In the genomic region with DNA sequence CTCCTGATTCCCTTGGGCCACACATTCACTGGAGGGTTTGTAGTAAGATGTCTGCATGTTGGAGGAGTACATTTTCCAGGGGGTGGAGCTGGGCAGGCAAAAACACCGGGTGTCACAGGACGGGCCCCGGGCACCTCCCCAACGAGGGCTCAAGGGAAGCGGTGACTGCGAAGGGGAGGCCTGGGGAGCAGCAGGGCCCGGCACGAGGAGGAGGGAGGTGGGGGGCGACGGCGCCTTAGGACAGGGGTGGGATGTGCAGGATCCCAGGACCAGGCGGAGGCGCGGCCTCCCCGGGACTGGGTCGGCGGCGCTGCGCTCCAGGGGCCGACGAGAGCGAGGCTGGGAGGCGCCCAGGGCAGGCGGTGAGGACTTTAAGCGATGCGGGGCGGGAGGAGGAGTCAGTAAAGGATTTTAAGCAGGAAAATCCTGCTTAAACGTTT, we compare ENCODE assay signal across 8 cellular contexts. TPM values are rescaled to one million over a fixed set of nuclear protein-coding genes. Genes with fewer than 3 reads are reported as not detected.
A peak's percentile ranks its signal among the peaks of the same experiment; 100 is the strongest.
DNase-seq lines count a peak whose midpoint lies in the region; ATAC-seq and TF ChIP-seq lines count a peak whose summit lies in the region.

No MANE protein-coding gene starts in this region.

- H3K9me3 ChIP-seq in HUES48 (ENCODE audit: control insufficient read depth, insufficient read depth, low read length): no peaks in the 10 kb centered on the region
- no peaks in the 10 kb centered on the region for H3K9me3 ChIP-seq in endodermal cell (ENCODE audit: control insufficient read depth, low read length)
- no peaks in the 10 kb centered on the region for H3K9me3 ChIP-seq in mucosa of rectum (ENCODE audit: control insufficient read depth in 2 of 2, low read length in 2 of 2)

- H3K9ac ChIP-seq in HUES48 (ENCODE audit: low read depth, low read length) (peak overlapping the region; percentile 91), endodermal cell (ENCODE audit: extremely low read depth, low read length, poor library complexity, severe bottlenecking) (peak overlapping the region; percentile 88), mucosa of rectum (ENCODE audit: low read depth in 1 of 2, low read length in 2 of 2) (peak overlapping the region; percentile 90 to 94)

- H3K27me3 ChIP-seq in HUES48 (ENCODE audit: control insufficient read depth, insufficient read depth, low read length) (no peaks in the 10 kb centered on the region), endodermal cell (ENCODE audit: control insufficient read depth, insufficient read depth, low read length, poor library complexity, severe bottlenecking) (no peaks in the 10 kb centered on the region), mucosa of rectum (ENCODE audit: control insufficient read depth in 2 of 2, insufficient read depth in 2 of 2, low read length in 2 of 2) (no peaks in the 10 kb centered on the region)

- H3K4me1 ChIP-seq in HUES48 (ENCODE audit: control insufficient read depth, insufficient read depth, low read length) (peaks cover 12% of the 10 kb centered on the region; the same call in 1 of the 2 replicates), endodermal cell (ENCODE audit: control insufficient read depth, insufficient read depth, low read length) (peaks cover under 1% of the 10 kb centered on the region), mucosa of rectum (ENCODE audit: control insufficient read depth in 2 of 2, insufficient read depth in 2 of 2, low read length in 2 of 2) (peaks cover 7 to 9% of the 10 kb centered on the region in 2 donors)

- H3K27ac ChIP-seq in HUES48 (ENCODE audit: low read depth, low read length): peak overlapping the region; percentile 88
- H3K27ac ChIP-seq in endodermal cell (ENCODE audit: low read depth, low read length): peak overlapping the region; percentile 45
- peak overlapping the region; percentile 86 to 88 for H3K27ac ChIP-seq in mucosa of rectum (ENCODE audit: low read depth in 2 of 2, low read length in 2 of 2)

- H3K4me1 Mint-ChIP-seq in endodermal cell: peaks cover 14% of the 10 kb centered on the region

- DNase-seq in AG10803 (ENCODE audit: low read depth): peak; percentile 53
- DNase-seq in activated CD4-positive, alpha-beta T cell treated with anti-CD3 and anti-CD28 coated beads for 48 hours: peak; percentile 64
- peak; percentile 67 for DNase-seq in endodermal cell
- peak; percentile 11 for DNase-seq in stromal cell of bone marrow (ENCODE audit: low read depth)
- DNase-seq in NCI-H774 (lab: John Stamatoyannopoulos, UW): no peak

- peaks cover 23% of the 10 kb centered on the region for H3K36me3 Mint-ChIP-seq in endodermal cell (ENCODE audit: low read depth)

- peak overlapping the region; percentile 85 for H3K27ac Mint-ChIP-seq in endodermal cell

- peak overlapping the region; percentile 92 for H3K4me3 ChIP-seq in AG10803 (ENCODE audit: low read length)
- H3K4me3 ChIP-seq in HUES48 (ENCODE audit: low read depth, low read length): peak overlapping the region; percentile 100
- H3K4me3 ChIP-seq in endodermal cell (ENCODE audit: low read length): peak overlapping the region; percentile 96
- peak overlapping the region; percentile 83 to 97 for H3K4me3 ChIP-seq in mucosa of rectum (ENCODE audit: low read length in 2 of 2)

- peak overlapping the region; percentile 90 for H3K4me3 Mint-ChIP-seq in endodermal cell

- H3K9me3 Mint-ChIP-seq in endodermal cell: no peaks in the 10 kb centered on the region

- peak; percentile 15 for ATAC-seq in GM19324 (IDR thresholded peaks at IDR 0.05; ENCODE audit: low FRiP score, unreplicated experiment)

- TF ChIP-seq CTCF in AG10803 (conservative IDR thresholded peaks at IDR 0.05; ENCODE audit: low read length) (no peak), endodermal cell (conservative IDR thresholded peaks at IDR 0.05) (no peak)

- H3K27me3 Mint-ChIP-seq in endodermal cell (ENCODE audit: insufficient read depth): peaks cover 6% of the 10 kb centered on the region

- H3K36me3 ChIP-seq in HUES48 (ENCODE audit: control insufficient read depth, insufficient read depth, low read length) (peaks cover 9% of the 10 kb centered on the region; the same call in 1 of the 2 replicates), endodermal cell (ENCODE audit: control insufficient read depth, insufficient read depth, low read length) (peaks cover 8% of the 10 kb centered on the region), mucosa of rectum (ENCODE audit: control insufficient read depth in 2 of 2, insufficient read depth in 2 of 2, low read length in 2 of 2) (peaks cover 5 to 12% of the 10 kb centered on the region in 2 donors)

- WGBS in endodermal cell (ENCODE audit: insufficient coverage in 1 of 2, insufficient read length in 1 of 2), 2 experiments: 0 to 1% methylated on average over 11 to 28 of the region's 28 CpGs

RNA-seq across cellular contexts. Expression of a gene that starts 0.5 kb away (rescaled TPM):
- total RNA-seq in endodermal cell: 10 to 100 TPM; 51.7 to 78.3 TPM
- polyA plus RNA-seq in endodermal cell (2013, experiment 1 of 2): 33.4 TPM
- polyA plus RNA-seq in endodermal cell (2013, experiment 2 of 2): 33.4 TPM

RNA-seq across cellular contexts. Expression of a gene that starts 30.0 kb away (rescaled TPM):
- total RNA-seq in endodermal cell: 10 to 100 TPM; 12.6 to 19.4 TPM
- 10.1 TPM for polyA plus RNA-seq in endodermal cell (2013, experiment 1 of 2)
- polyA plus RNA-seq in endodermal cell (2013, experiment 2 of 2): 12.3 TPM

RNA-seq across cellular contexts. Expression of a gene that starts 56.1 kb away (rescaled TPM):
- 10 to 100 TPM; 17.7 to 25.5 TPM for total RNA-seq in endodermal cell
- 7.9 TPM for polyA plus RNA-seq in endodermal cell (2013, experiment 1 of 2)
- 7.3 TPM for polyA plus RNA-seq in endodermal cell (2013, experiment 2 of 2)

RNA-seq across cellular contexts. Expression of a gene that starts 58.2 kb away (rescaled TPM):
- total RNA-seq in endodermal cell: not detected
- not detected for polyA plus RNA-seq in endodermal cell (2013, experiment 1 of 2)
- polyA plus RNA-seq in endodermal cell (2013, experiment 2 of 2): not detected
